In genomic region chr18:31497711-31498449, GRCh38 we compare ENCODE assay signal across 8 cellular contexts. TPM values are rescaled to one million over a fixed set of nuclear protein-coding genes. Genes with fewer than 3 reads are reported as not detected.
A peak's percentile ranks its signal among the peaks of the same experiment; 100 is the strongest.
DNase-seq lines count a peak whose midpoint lies in the region; ATAC-seq and TF ChIP-seq lines count a peak whose summit lies in the region.

Gene DSG2, plus strand, starts transcription at chr18:31498177. Its CDS starts 75 bp downstream, at chr18:31498252.

- H3K36me3 ChIP-seq in muscle layer of duodenum (ENCODE audit: control insufficient read depth in 1 of 2, insufficient read depth in 2 of 2, low read length in 2 of 2) (no peaks in the 10 kb centered on the region), urinary bladder (ENCODE audit: insufficient read depth) (no peaks in the 10 kb centered on the region)

- H3K4me1 ChIP-seq in muscle layer of duodenum (ENCODE audit: control insufficient read depth in 1 of 2, insufficient read depth in 2 of 2, low read length in 2 of 2) (no peaks in the 10 kb centered on the region), urinary bladder (ENCODE audit: insufficient read depth) (no peaks in the 10 kb centered on the region)

- no peak for TF ChIP-seq CTCF in VCaP (conservative IDR thresholded peaks at IDR 0.05)

- DNase-seq in GDM1 (lab: John Stamatoyannopoulos, UW) (peak; percentile 74), HT1080 (ENCODE audit: low read depth) (peak; percentile 50), erythroblast (lab: John Stamatoyannopoulos, UW) (peak; percentile 65 to 69)

- H3K27ac ChIP-seq in VCaP (peak within 1 kb of the TSS; percentile 93), muscle layer of duodenum (ENCODE audit: low read length) (peak within 1 kb of the TSS; percentile 87), urinary bladder (ENCODE audit: low read depth) (peak within 1 kb of the TSS; percentile 35)

- H3K4me3 ChIP-seq in muscle layer of duodenum (ENCODE audit: low read depth in 1 of 2, low read length in 2 of 2) (peak within 1 kb of the TSS; percentile 67 to 68), urinary bladder (ENCODE audit: low read depth, low read length) (peak within 1 kb of the TSS; percentile 50)

- ATAC-seq in GM21423 (IDR thresholded peaks at IDR 0.05; ENCODE audit: unreplicated experiment), result peak; percentile 43
- ATAC-seq in GM18861 (IDR thresholded peaks at IDR 0.05; ENCODE audit: unreplicated experiment), result no peak

- TF ChIP-seq POLR2A in erythroblast (IDR thresholded peaks at IDR 0.05; ENCODE audit: low read length), result no peak

- WGBS in urinary bladder, result 2% methylated on average over 82 of the region's 82 CpGs

- no peaks in the 10 kb centered on the region for H3K27me3 ChIP-seq in muscle layer of duodenum (ENCODE audit: low read depth, low read length)

- H3K9me3 ChIP-seq in muscle layer of duodenum (ENCODE audit: control insufficient read depth in 1 of 2, low read length in 2 of 2), result no peaks in the 10 kb centered on the region

RNA-seq across cellular contexts. Expression of gene DSG2, which starts in this region (rescaled TPM):
- total RNA-seq in HT1080 (2014; rRNA removed; shearing (Covaris generic)), result 25.1 and 30.0 TPM in 2 replicates
- polyA plus RNA-seq in HT1080 (2015; cell fraction: cytosol; rRNA removed), result 47.8 and 65.7 TPM in 2 replicates
- polyA plus RNA-seq in HT1080 (2015; cell fraction: nucleus; rRNA removed), result 94.6 and 103 TPM in 2 replicates
- total RNA-seq in urinary bladder, result 44.1 TPM
- polyA plus RNA-seq in urinary bladder, result 10.1 TPM

Comparison
In these comparisons a context has a peak if more than half of its experiments do, and no peak if none do; other contexts are left out.
1. H3K27ac ChIP-seq: peak in every context shown above with its lines; median percentile 93 in VCaP; 87 in muscle layer of duodenum; 35 in urinary bladder.